ENCODE assay signal across 2 cellular contexts in the genomic region with DNA sequence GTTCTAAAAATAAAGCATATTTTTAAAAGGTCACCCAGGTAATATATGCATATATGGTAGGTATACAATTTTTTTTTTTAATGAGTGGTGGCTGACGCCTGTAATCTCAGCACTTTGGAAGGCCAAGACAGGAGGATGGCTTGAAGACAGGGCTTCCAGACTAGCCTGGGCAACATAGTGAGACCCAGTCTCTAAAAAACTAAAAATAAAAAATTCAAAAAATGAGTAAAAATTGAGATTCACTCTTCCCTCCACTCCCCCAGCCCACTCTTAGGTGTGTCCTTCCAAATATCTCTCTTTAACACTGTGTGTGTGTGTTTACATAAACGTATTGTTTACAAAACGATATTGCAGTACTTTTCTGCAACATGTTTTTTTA.
TF ChIP-seq lines count a peak whose summit lies in the region.

No MANE protein-coding gene starts in this region.

TF ChIP-seq in SK-N-SH, 30 proteins besides CTCF, POLR2A, EP300 and RAD21 (continued from another document):
- TF ChIP-seq FOXJ3 (CRISPR knock-in tag; IDR thresholded peaks at IDR 0.05) = no peak
- TF ChIP-seq, protein P1, sequence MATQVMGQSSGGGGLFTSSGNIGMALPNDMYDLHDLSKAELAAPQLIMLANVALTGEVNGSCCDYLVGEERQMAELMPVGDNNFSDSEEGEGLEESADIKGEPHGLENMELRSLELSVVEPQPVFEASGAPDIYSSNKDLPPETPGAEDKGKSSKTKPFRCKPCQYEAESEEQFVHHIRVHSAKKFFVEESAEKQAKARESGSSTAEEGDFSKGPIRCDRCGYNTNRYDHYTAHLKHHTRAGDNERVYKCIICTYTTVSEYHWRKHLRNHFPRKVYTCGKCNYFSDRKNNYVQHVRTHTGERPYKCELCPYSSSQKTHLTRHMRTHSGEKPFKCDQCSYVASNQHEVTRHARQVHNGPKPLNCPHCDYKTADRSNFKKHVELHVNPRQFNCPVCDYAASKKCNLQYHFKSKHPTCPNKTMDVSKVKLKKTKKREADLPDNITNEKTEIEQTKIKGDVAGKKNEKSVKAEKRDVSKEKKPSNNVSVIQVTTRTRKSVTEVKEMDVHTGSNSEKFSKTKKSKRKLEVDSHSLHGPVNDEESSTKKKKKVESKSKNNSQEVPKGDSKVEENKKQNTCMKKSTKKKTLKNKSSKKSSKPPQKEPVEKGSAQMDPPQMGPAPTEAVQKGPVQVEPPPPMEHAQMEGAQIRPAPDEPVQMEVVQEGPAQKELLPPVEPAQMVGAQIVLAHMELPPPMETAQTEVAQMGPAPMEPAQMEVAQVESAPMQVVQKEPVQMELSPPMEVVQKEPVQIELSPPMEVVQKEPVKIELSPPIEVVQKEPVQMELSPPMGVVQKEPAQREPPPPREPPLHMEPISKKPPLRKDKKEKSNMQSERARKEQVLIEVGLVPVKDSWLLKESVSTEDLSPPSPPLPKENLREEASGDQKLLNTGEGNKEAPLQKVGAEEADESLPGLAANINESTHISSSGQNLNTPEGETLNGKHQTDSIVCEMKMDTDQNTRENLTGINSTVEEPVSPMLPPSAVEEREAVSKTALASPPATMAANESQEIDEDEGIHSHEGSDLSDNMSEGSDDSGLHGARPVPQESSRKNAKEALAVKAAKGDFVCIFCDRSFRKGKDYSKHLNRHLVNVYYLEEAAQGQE (IDR thresholded peaks at IDR 0.05; ENCODE audit: low read depth, low read length) = no peak
- TF ChIP-seq ELF1 (IDR thresholded peaks at IDR 0.05) = no peak
- TF ChIP-seq, protein P2, sequence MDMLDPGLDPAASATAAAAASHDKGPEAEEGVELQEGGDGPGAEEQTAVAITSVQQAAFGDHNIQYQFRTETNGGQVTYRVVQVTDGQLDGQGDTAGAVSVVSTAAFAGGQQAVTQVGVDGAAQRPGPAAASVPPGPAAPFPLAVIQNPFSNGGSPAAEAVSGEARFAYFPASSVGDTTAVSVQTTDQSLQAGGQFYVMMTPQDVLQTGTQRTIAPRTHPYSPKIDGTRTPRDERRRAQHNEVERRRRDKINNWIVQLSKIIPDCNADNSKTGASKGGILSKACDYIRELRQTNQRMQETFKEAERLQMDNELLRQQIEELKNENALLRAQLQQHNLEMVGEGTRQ (IDR thresholded peaks at IDR 0.05; ENCODE audit: borderline replicate concordance, low read depth, low read length) = no peak
- TF ChIP-seq MEF2A (IDR thresholded peaks at IDR 0.05; ENCODE audit: borderline replicate concordance, low read depth) = no peak
- no peak for TF ChIP-seq POLR2AphosphoS5 (IDR thresholded peaks at IDR 0.05; ENCODE audit: low read depth, low read length)
- no peak for TF ChIP-seq RXRA (IDR thresholded peaks at IDR 0.05; ENCODE audit: borderline replicate concordance, low read depth)
- no peak for TF ChIP-seq TAF1 (IDR thresholded peaks at IDR 0.05; ENCODE audit: borderline replicate concordance, low read depth, low read length)
- no peak for TF ChIP-seq MXI1 (IDR thresholded peaks at IDR 0.05; ENCODE audit: low read depth, low read length)
- TF ChIP-seq, protein P3, sequence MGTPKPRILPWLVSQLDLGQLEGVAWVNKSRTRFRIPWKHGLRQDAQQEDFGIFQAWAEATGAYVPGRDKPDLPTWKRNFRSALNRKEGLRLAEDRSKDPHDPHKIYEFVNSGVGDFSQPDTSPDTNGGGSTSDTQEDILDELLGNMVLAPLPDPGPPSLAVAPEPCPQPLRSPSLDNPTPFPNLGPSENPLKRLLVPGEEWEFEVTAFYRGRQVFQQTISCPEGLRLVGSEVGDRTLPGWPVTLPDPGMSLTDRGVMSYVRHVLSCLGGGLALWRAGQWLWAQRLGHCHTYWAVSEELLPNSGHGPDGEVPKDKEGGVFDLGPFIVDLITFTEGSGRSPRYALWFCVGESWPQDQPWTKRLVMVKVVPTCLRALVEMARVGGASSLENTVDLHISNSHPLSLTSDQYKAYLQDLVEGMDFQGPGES (IDR thresholded peaks at IDR 0.05; ENCODE audit: low read depth, low read length) = no peak
- TF ChIP-seq SIN3A (IDR thresholded peaks at IDR 0.05; ENCODE audit: borderline replicate concordance, low read depth, low read length) = no peak
- TF ChIP-seq NFIC (IDR thresholded peaks at IDR 0.05; ENCODE audit: borderline replicate concordance) = no peak
- TF ChIP-seq FOSL2 (IDR thresholded peaks at IDR 0.05; ENCODE audit: borderline replicate concordance, low read depth) = no peak
- TF ChIP-seq GATA2 (CRISPR knock-in tag; IDR thresholded peaks at IDR 0.05) = no peak
- no peak for TF ChIP-seq NRF1 (IDR thresholded peaks at IDR 0.05; ENCODE audit: low read depth, low read length)

TF ChIP-seq in SK-N-SH treated with all-trans-retinoic acid at 6 μM for 48 hours, 23 proteins besides CTCF, POLR2A, EP300 and RAD21 (continued from another document):
- TF ChIP-seq, protein P4, sequence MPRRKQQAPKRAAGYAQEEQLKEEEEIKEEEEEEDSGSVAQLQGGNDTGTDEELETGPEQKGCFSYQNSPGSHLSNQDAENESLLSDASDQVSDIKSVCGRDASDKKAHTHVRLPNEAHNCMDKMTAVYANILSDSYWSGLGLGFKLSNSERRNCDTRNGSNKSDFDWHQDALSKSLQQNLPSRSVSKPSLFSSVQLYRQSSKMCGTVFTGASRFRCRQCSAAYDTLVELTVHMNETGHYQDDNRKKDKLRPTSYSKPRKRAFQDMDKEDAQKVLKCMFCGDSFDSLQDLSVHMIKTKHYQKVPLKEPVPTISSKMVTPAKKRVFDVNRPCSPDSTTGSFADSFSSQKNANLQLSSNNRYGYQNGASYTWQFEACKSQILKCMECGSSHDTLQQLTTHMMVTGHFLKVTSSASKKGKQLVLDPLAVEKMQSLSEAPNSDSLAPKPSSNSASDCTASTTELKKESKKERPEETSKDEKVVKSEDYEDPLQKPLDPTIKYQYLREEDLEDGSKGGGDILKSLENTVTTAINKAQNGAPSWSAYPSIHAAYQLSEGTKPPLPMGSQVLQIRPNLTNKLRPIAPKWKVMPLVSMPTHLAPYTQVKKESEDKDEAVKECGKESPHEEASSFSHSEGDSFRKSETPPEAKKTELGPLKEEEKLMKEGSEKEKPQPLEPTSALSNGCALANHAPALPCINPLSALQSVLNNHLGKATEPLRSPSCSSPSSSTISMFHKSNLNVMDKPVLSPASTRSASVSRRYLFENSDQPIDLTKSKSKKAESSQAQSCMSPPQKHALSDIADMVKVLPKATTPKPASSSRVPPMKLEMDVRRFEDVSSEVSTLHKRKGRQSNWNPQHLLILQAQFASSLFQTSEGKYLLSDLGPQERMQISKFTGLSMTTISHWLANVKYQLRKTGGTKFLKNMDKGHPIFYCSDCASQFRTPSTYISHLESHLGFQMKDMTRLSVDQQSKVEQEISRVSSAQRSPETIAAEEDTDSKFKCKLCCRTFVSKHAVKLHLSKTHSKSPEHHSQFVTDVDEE (CRISPR knock-in tag; IDR thresholded peaks at IDR 0.05) = no peak
- TF ChIP-seq GLIS3 (CRISPR knock-in tag; IDR thresholded peaks at IDR 0.05) (no peak), ARNTL (CRISPR knock-in tag; IDR thresholded peaks at IDR 0.05; ENCODE audit: borderline replicate concordance, low read depth) (no peak), SNAI2 (CRISPR knock-in tag; IDR thresholded peaks at IDR 0.05) (no peak), TCF4 (CRISPR knock-in tag; IDR thresholded peaks at IDR 0.05; ENCODE audit: borderline replicate concordance) (no peak), BACH2 (CRISPR knock-in tag; IDR thresholded peaks at IDR 0.05; ENCODE audit: borderline replicate concordance) (no peak), ZNF70 (CRISPR knock-in tag; IDR thresholded peaks at IDR 0.05) (no peak)
- TF ChIP-seq, protein P5, sequence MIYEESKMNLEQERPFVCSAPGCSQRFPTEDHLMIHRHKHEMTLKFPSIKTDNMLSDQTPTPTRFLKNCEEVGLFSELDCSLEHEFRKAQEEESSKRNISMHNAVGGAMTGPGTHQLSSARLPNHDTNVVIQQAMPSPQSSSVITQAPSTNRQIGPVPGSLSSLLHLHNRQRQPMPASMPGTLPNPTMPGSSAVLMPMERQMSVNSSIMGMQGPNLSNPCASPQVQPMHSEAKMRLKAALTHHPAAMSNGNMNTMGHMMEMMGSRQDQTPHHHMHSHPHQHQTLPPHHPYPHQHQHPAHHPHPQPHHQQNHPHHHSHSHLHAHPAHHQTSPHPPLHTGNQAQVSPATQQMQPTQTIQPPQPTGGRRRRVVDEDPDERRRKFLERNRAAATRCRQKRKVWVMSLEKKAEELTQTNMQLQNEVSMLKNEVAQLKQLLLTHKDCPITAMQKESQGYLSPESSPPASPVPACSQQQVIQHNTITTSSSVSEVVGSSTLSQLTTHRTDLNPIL (CRISPR knock-in tag; IDR thresholded peaks at IDR 0.05; ENCODE audit: low read depth) = no peak
